Comparison of ENCODE assay signal across 8 cellular contexts in the genomic region with DNA sequence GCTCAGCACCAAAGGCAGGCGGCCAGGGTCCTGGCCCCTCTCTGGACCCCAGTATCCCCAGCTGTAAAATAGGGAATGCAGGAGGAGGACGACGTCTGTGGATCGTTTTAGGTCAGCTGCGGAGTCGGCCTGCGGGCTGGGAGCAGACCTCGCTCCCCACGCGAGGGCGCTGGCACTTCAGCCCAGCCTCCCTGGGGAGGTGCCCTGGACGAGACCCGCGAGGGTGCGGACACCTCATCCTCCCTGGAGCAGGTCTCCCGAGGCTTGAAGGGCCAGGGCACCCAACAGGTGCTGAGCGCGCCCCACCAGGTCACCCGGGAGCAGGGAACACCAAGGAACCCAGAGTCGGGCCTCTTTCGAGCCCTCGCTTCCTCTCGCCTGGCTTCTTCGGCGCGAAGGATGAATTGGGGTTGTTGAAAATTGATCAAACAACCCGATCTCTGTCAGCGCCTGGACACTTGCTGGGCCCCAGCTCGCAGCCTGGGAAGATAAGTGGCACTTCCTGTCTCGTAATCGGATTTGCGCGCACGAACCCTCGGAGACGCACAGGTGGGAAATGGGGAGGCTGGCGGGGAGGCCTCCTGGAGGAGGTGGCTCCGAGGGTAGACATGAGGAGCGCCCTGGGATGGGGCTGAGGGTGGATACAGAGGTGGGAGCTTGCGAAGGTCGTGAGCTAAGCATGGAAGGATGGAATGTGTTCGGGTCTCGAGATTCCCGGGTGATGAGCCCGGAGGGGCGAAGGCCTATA. TPM values are rescaled to one million over a fixed set of nuclear protein-coding genes. Genes with fewer than 3 reads are reported as not detected.
A peak's percentile ranks its signal among the peaks of the same experiment; 100 is the strongest.
DNase-seq lines count a peak whose midpoint lies in the region; ATAC-seq and TF ChIP-seq lines count a peak whose summit lies in the region.

No MANE protein-coding gene starts in this region.

- TF ChIP-seq POLR2A in lower leg skin (IDR thresholded peaks at IDR 0.05), result no peak

- peaks cover 5% of the 10 kb centered on the region for H3K4me1 ChIP-seq in colonic mucosa

- peak overlapping the region; percentile 73 for H3K27ac ChIP-seq in colonic mucosa

- H3K9ac ChIP-seq in colonic mucosa (ENCODE audit: low read depth in 2 of 2, low read length in 2 of 2), result peak overlapping the region; percentile 47 to 73

- TF ChIP-seq CTCF in colonic mucosa (IDR thresholded peaks at IDR 0.05) (peak; percentile 77), lower leg skin (IDR thresholded peaks at IDR 0.05) (no peak)

- intact Hi-C loops in colonic mucosa (cut with DNase I), result no loop called here
- intact Hi-C loops in lower leg skin (cut with DNase I; ENCODE audit: low total_unique reads), result no loop called here

- peaks cover 26% of the 10 kb centered on the region for H3K27me3 ChIP-seq in colonic mucosa

- peak; percentile 73 for DNase-seq in Ammon's horn (ENCODE audit: low spot score)
- DNase-seq in Kasumi-1 (lab: John Stamatoyannopoulos, UW), result peak; percentile 43 to 55
- DNase-seq in activated CD4-positive, alpha-beta T cell treated with anti-CD3 and anti-CD28 coated beads for 24 hours (ENCODE audit: low read depth in 2 of 2), result peak; percentile 38 to 41
- DNase-seq in colonic mucosa, result peak; percentile 86
- DNase-seq in lower leg skin (ENCODE audit: low spot score in 2 of 2), result peak; percentile 49 to 91
- peak in 2 of 3 donors; percentile 37 to 48 for DNase-seq in stimulated activated CD4-positive, alpha-beta T cell treated with anti-CD3 and anti-CD28 coated beads, TNF-alpha, amount 100 ng/mL, for 1 hour (ENCODE audit: low read depth in 3 of 3, low spot score in 1 of 3)
- DNase-seq in GF-D8 (lab: John Stamatoyannopoulos, UW), result no peak

- H3K4me3 ChIP-seq in colonic mucosa (peak overlapping the region; percentile 54), lower leg skin (ENCODE audit: low read depth, poor library complexity, severe bottlenecking) (peak overlapping the region; percentile 12)

- H3K9me3 ChIP-seq in colonic mucosa, result no peaks in the 10 kb centered on the region

- WGBS in lower leg skin, 2 donors, result 1% methylated on average over 35 to 36 of the region's 46 CpGs

- peak; percentile 18 for ATAC-seq in GM19372 (IDR thresholded peaks at IDR 0.05; ENCODE audit: low read depth, unreplicated experiment)

- no peaks in the 10 kb centered on the region for H3K36me3 ChIP-seq in colonic mucosa

RNA-seq across cellular contexts. Expression of gene VIPR1, which starts 0.6 kb away (rescaled TPM):
- total RNA-seq in colonic mucosa, result 10 to 100 TPM; 74.2 to 98.0 TPM
- 100 to 1,000 TPM in 1 of 4 donors, 10 to 100 TPM in 3; 69.9 to 110 (median 70.8) TPM for total RNA-seq in lower leg skin
